In the genomic region with DNA sequence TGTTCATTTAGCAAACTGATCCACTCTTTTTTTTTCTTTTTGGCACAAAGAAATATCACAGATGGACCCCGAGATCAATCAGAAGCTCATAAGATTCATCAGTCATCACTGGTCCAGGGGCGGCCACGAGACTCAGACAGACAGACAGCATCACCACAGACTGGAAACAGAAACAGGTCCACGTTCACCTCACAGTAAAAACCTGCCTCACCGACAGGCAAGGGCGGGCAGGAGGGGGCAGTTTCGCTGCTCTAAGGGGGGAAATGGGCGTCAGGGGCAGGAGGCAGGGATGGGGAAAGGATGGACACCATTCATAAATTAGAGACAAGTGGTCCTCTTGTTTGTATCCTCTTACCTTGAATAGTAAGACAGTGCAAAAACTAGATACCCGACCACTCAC, we compare ENCODE assay signal across 19 cellular contexts. TPM values are rescaled to one million over a fixed set of nuclear protein-coding genes. Genes with fewer than 3 reads are reported as not detected.
"Had no signal": no experiment of that assay in that cellular context is flagged by ENCODE, and none has a peak within 500 bp of the region (broad histone marks: within the 10 kb centered on the region; RNA-seq: fewer than 3 reads in every experiment).

No MANE protein-coding gene starts in this region.

- ATAC-seq: gastroesophageal sphincter; left lung; naive thymus-derived CD4-positive, alpha-beta T cell; psoas muscle; stimulated activated naive B cell treated with anti-CD40 and anti-IgM and Interleukin-4, amounts not matched to agents 10 μg/mL and 1 μg/mL and 100 μg/mL, for 72 hours; stimulated activated naive CD8-positive, alpha-beta T cell treated with anti-CD3 and anti-CD28 coated beads, Interleukin-15, amount 100 ng/mL, for 72 hours; upper lobe of right lung had no signal

- H3K9me3 Mint-ChIP-seq: immature natural killer cell had no signal

- H3K4me1 Mint-ChIP-seq: stimulated activated naive CD8-positive, alpha-beta T cell treated with anti-CD3 and anti-CD28 coated beads, Interleukin-15, amount 100 ng/mL, for 72 hours had no signal

- H3K36me3 Mint-ChIP-seq: immature natural killer cell; stimulated activated naive B cell treated with anti-CD40 and anti-IgM and Interleukin-4, amounts not matched to agents 10 μg/mL and 1 μg/mL and 100 μg/mL, for 72 hours had no signal

- DNase-seq: caudate nucleus; dorsolateral prefrontal cortex; effector CD8-positive, alpha-beta T cell; esophagus squamous epithelium; foreskin fibroblast; immature natural killer cell; midbrain; naive thymus-derived CD4-positive, alpha-beta T cell; occipital lobe; psoas muscle; sigmoid colon; stimulated activated CD4-positive, alpha-beta T cell treated with anti-CD3 and anti-CD28 coated beads, Interleukin-4, amount 100 ng/mL, for 4 hours; stimulated activated naive B cell treated with anti-CD40 and anti-IgM and Interleukin-4, amounts not matched to agents 10 μg/mL and 1 μg/mL and 100 μg/mL, for 72 hours; stimulated activated naive CD8-positive, alpha-beta T cell treated with anti-CD3 and anti-CD28 coated beads, Interleukin-15, amount 100 ng/mL, for 72 hours; testis; upper lobe of right lung had no signal

- H3K4me3 Mint-ChIP-seq: immature natural killer cell; naive thymus-derived CD4-positive, alpha-beta T cell; neural crest cell; stimulated activated naive B cell treated with anti-CD40 and anti-IgM and Interleukin-4, amounts not matched to agents 10 μg/mL and 1 μg/mL and 100 μg/mL, for 72 hours; stimulated activated naive CD8-positive, alpha-beta T cell treated with anti-CD3 and anti-CD28 coated beads, Interleukin-15, amount 100 ng/mL, for 72 hours had no signal

- H3K27ac Mint-ChIP-seq: immature natural killer cell; naive thymus-derived CD4-positive, alpha-beta T cell; stimulated activated naive B cell treated with anti-CD40 and anti-IgM and Interleukin-4, amounts not matched to agents 10 μg/mL and 1 μg/mL and 100 μg/mL, for 72 hours; stimulated activated naive CD8-positive, alpha-beta T cell treated with anti-CD3 and anti-CD28 coated beads, Interleukin-15, amount 100 ng/mL, for 72 hours had no signal

RNA-seq across cellular contexts. Expression of gene CHST1, which starts 16.5 kb away (rescaled TPM):
- total RNA-seq: naive thymus-derived CD4-positive, alpha-beta T cell had no signal
